In genomic region chr1:177170756-177171535, GRCh38 we compare ENCODE assay signal across 8 cellular contexts. TPM values are rescaled to one million over a fixed set of nuclear protein-coding genes. Genes with fewer than 3 reads are reported as not detected.
DNase-seq lines count a peak whose midpoint lies in the region; ATAC-seq and TF ChIP-seq lines count a peak whose summit lies in the region.

A gene with protein sequence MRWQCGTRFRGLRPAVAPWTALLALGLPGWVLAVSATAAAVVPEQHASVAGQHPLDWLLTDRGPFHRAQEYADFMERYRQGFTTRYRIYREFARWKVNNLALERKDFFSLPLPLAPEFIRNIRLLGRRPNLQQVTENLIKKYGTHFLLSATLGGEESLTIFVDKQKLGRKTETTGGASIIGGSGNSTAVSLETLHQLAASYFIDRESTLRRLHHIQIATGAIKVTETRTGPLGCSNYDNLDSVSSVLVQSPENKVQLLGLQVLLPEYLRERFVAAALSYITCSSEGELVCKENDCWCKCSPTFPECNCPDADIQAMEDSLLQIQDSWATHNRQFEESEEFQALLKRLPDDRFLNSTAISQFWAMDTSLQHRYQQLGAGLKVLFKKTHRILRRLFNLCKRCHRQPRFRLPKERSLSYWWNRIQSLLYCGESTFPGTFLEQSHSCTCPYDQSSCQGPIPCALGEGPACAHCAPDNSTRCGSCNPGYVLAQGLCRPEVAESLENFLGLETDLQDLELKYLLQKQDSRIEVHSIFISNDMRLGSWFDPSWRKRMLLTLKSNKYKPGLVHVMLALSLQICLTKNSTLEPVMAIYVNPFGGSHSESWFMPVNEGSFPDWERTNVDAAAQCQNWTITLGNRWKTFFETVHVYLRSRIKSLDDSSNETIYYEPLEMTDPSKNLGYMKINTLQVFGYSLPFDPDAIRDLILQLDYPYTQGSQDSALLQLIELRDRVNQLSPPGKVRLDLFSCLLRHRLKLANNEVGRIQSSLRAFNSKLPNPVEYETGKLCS (plus strand): TSS chr1:177170958. CDS start chr1:177229877, 58,919 bp downstream.

- peaks cover 0 to 4% (median 0%) of the 10 kb centered on the region in 7 donors for H3K9me3 Mint-ChIP-seq in naive B cell
- no peaks in the 10 kb centered on the region for H3K9me3 Mint-ChIP-seq in T-helper 2 cell treated with Interferon-gamma antibody and Interleukin-4, amounts not matched to agents 5 μg/mL and 100 μg/mL, for 36 hours

- H3K4me3 ChIP-seq in epithelial cell of proximal tubule (ENCODE audit: low read depth, low read length) = peak within 1 kb of the TSS; percentile 48

- TF ChIP-seq CTCF in epithelial cell of proximal tubule (conservative IDR thresholded peaks at IDR 0.05; ENCODE audit: low read depth, low read length) = no peak

- peaks cover 15 to 23% (median 20%) of the 10 kb centered on the region in 3 donors for H3K27me3 Mint-ChIP-seq in naive B cell
- H3K27me3 Mint-ChIP-seq in T-helper 2 cell treated with Interferon-gamma antibody and Interleukin-4, amounts not matched to agents 5 μg/mL and 100 μg/mL, for 36 hours (ENCODE audit: low read depth) = peaks cover 5% of the 10 kb centered on the region

- no peaks in the 10 kb centered on the region for H3K4me1 Mint-ChIP-seq in naive B cell
- H3K4me1 Mint-ChIP-seq in T-helper 2 cell treated with Interferon-gamma antibody and Interleukin-4, amounts not matched to agents 5 μg/mL and 100 μg/mL, for 36 hours (ENCODE audit: low read depth) = no peaks in the 10 kb centered on the region

- peak within 1 kb of the TSS in 1 of 6 donors; percentile 47 for H3K27ac Mint-ChIP-seq in naive B cell
- H3K27ac Mint-ChIP-seq in T-helper 2 cell treated with Interferon-gamma antibody and Interleukin-4, amounts not matched to agents 5 μg/mL and 100 μg/mL, for 36 hours = no peak within 1 kb of the TSS

- H3K4me3 Mint-ChIP-seq in naive B cell = peak within 1 kb of the TSS in 2 of 8 donors; percentile 4 to 28
- no peak within 1 kb of the TSS for H3K4me3 Mint-ChIP-seq in T-helper 2 cell treated with Interferon-gamma antibody and Interleukin-4, amounts not matched to agents 5 μg/mL and 100 μg/mL, for 36 hours

- ATAC-seq in HG02759 (IDR thresholded peaks at IDR 0.05; ENCODE audit: unreplicated experiment) = peak; percentile 84
- ATAC-seq in naive B cell (ENCODE audit: low read depth in 2 of 2) = peak; percentile 38 to 67

- DNase-seq in DMS79 treated with DMSO at 0.1 percent for 48 hours (lab: John Stamatoyannopoulos, UW) (peak; percentile 75), NCI-H69 (lab: John Stamatoyannopoulos, UW) (peak; percentile 32), epithelial cell of proximal tubule (ENCODE audit: low read depth) (no peak), naive B cell (peak; percentile 20), AML-193 (lab: John Stamatoyannopoulos, UW) (no peak)
- DNase-seq in T-helper 2 cell treated with Interferon-gamma antibody and Interleukin-4, amounts not matched to agents 5 μg/mL and 100 μg/mL, for 36 hours (ENCODE audit: low spot score) = no peak
- no peak for DNase-seq in activated CD4-positive, alpha-beta T cell treated with anti-CD3 and anti-CD28 coated beads, Interleukin-2, amount 50 U/mL, for 4 hours

- no peaks in the 10 kb centered on the region for H3K36me3 Mint-ChIP-seq in naive B cell
- no peaks in the 10 kb centered on the region for H3K36me3 Mint-ChIP-seq in T-helper 2 cell treated with Interferon-gamma antibody and Interleukin-4, amounts not matched to agents 5 μg/mL and 100 μg/mL, for 36 hours (ENCODE audit: low read depth)

RNA-seq across cellular contexts. Expression of the gene that starts here (rescaled TPM):
- 0.14 TPM in 1 of 2 replicates, not detected in the other for total RNA-seq in epithelial cell of proximal tubule
- polyA plus RNA-seq in naive B cell (ENCODE audit: low read depth in 6 of 6) = not detected

Comparison
In these comparisons a context has a peak if more than half of its experiments do, and no peak if none do; other contexts are left out.
1. Peak in DNase-seq and ATAC-seq in naive B cell; RNA of the gene not detected or under 1 TPM.
2. DNase-seq: peak in DMS79 treated with DMSO at 0.1 percent for 48 hours (single experiment) and NCI-H69 (single experiment); none in epithelial cell of proximal tubule (single experiment), T-helper 2 cell treated with Interferon-gamma antibody and Interleukin-4, amounts not matched to agents 5 μg/mL and 100 μg/mL, for 36 hours (single experiment), activated CD4-positive, alpha-beta T cell treated with anti-CD3 and anti-CD28 coated beads, Interleukin-2, amount 50 U/mL, for 4 hours (0 of 2) and AML-193 (0 of 2).